ENCODE assay signal across 20 cellular contexts in genomic region chr1:9225411-9225785, GRCh38.
"Had no signal": no experiment of that assay in that cellular context is flagged by ENCODE, and none has a peak within 500 bp of the region (broad histone marks: within the 10 kb centered on the region; RNA-seq: fewer than 3 reads in every experiment).

No MANE protein-coding gene starts in this region.

- H3K9me3 Mint-ChIP-seq: activated CD4-positive, alpha-beta memory T cell treated with anti-CD3 and anti-CD28 coated beads, Interleukin-2, amount 10 ng/mL, durations not matched to agents 7 days and 5 days; activated CD4-positive, alpha-beta T cell treated with anti-CD3 and anti-CD28 coated beads, Interleukin-2, amount 10 ng/mL, durations not matched to agents 24 days and 14 days; activated naive CD4-positive, alpha-beta T cell treated with anti-CD3 and anti-CD28 coated beads for 36 hours; activated T-cell treated with anti-CD3 and anti-CD28 coated beads, Interleukin-2, amount 50 U/mL, for 72 hours; natural killer cell treated with Interleukin-12 subunit alpha and Interleukin-12 subunit beta and Interleukin-15 and Interleukin-18, amount 100 ng/mL, for 72 hours; T-helper 2 cell treated with Interferon-gamma antibody and Interleukin-4, amounts not matched to agents 5 μg/mL and 100 μg/mL, for 36 hours had no signal

- H3K4me1 Mint-ChIP-seq: brain, memory B cell had no signal

- DNase-seq: activated CD4-positive, alpha-beta memory T cell treated with anti-CD3 and anti-CD28 coated beads, Interleukin-2, amount 10 ng/mL, durations not matched to agents 7 days and 5 days; activated CD4-positive, alpha-beta T cell treated with anti-CD3 and anti-CD28 coated beads, Interleukin-2, amount 10 ng/mL, durations not matched to agents 24 days and 14 days; activated CD4-positive, CD25-positive, alpha-beta regulatory T cell; activated effector memory CD4-positive, alpha-beta T cell treated with Interleukin-2 at 50 U/mL for 16 hours; activated naive CD4-positive, alpha-beta T cell treated with anti-CD3 and anti-CD28 coated beads for 36 hours; activated T-cell treated with anti-CD3 and anti-CD28 coated beads, Interleukin-2, amount 50 U/mL, for 72 hours; aorta; heart left ventricle; left cardiac atrium; pancreas; right cardiac atrium; stimulated activated CD4-positive, alpha-beta T cell treated with anti-CD3 and anti-CD28 coated beads, Interleukin-12 subunit alpha, Interleukin-12 subunit beta, amount 100 ng/mL, for 4 hours; stimulated activated CD4-positive, alpha-beta T cell treated with anti-CD3 and anti-CD28 coated beads, Interleukin-4, amount 100 ng/mL, for 4 hours; stimulated activated naive CD8-positive, alpha-beta T cell treated with anti-CD3 and anti-CD28 coated beads, Interleukin-15, Interleukin-2, amounts not matched to agents 100 U/mL and 50 U/mL, for 24 hours; substantia nigra; tibial artery had no signal

- H3K27ac ChIP-seq: heart left ventricle, pancreas, tibial artery had no signal

- H3K27me3 ChIP-seq: heart left ventricle, pancreas had no signal

- H3K4me3 ChIP-seq: heart left ventricle, pancreas, tibial artery had no signal

- H3K27ac Mint-ChIP-seq: activated CD4-positive, alpha-beta memory T cell treated with anti-CD3 and anti-CD28 coated beads, Interleukin-2, amount 10 ng/mL, durations not matched to agents 7 days and 5 days; activated CD4-positive, alpha-beta T cell treated with anti-CD3 and anti-CD28 coated beads, Interleukin-2, amount 10 ng/mL, durations not matched to agents 24 days and 14 days; activated naive CD4-positive, alpha-beta T cell treated with anti-CD3 and anti-CD28 coated beads for 36 hours; activated T-cell treated with anti-CD3 and anti-CD28 coated beads, Interleukin-2, amount 50 U/mL, for 72 hours; brain; memory B cell; natural killer cell treated with Interleukin-12 subunit alpha and Interleukin-12 subunit beta and Interleukin-15 and Interleukin-18, amount 100 ng/mL, for 72 hours; T-helper 2 cell treated with Interferon-gamma antibody and Interleukin-4, amounts not matched to agents 5 μg/mL and 100 μg/mL, for 36 hours had no signal

- H3K9me3 ChIP-seq: heart left ventricle, pancreas, tibial artery had no signal

- H3K4me3 Mint-ChIP-seq: activated CD4-positive, alpha-beta memory T cell treated with anti-CD3 and anti-CD28 coated beads, Interleukin-2, amount 10 ng/mL, durations not matched to agents 7 days and 5 days; activated CD4-positive, alpha-beta T cell treated with anti-CD3 and anti-CD28 coated beads, Interleukin-2, amount 10 ng/mL, durations not matched to agents 24 days and 14 days; activated naive CD4-positive, alpha-beta T cell treated with anti-CD3 and anti-CD28 coated beads for 36 hours; activated T-cell treated with anti-CD3 and anti-CD28 coated beads, Interleukin-2, amount 50 U/mL, for 72 hours; brain; memory B cell; natural killer cell treated with Interleukin-12 subunit alpha and Interleukin-12 subunit beta and Interleukin-15 and Interleukin-18, amount 100 ng/mL, for 72 hours; T-helper 2 cell treated with Interferon-gamma antibody and Interleukin-4, amounts not matched to agents 5 μg/mL and 100 μg/mL, for 36 hours had no signal

- H3K36me3 Mint-ChIP-seq: brain; natural killer cell treated with Interleukin-12 subunit alpha and Interleukin-12 subunit beta and Interleukin-15 and Interleukin-18, amount 100 ng/mL, for 72 hours had no signal

- ATAC-seq: activated T-cell treated with anti-CD3 and anti-CD28 coated beads, Interleukin-2, amount 50 U/mL, for 72 hours; heart left ventricle; left cardiac atrium; natural killer cell treated with Interleukin-12 subunit alpha and Interleukin-12 subunit beta and Interleukin-15 and Interleukin-18, amount 100 ng/mL, for 72 hours; pancreas; right cardiac atrium; stimulated activated naive CD8-positive, alpha-beta T cell treated with anti-CD3 and anti-CD28 coated beads, Interleukin-15, Interleukin-2, amounts not matched to agents 100 U/mL and 50 U/mL, for 24 hours had no signal

- H3K36me3 ChIP-seq: heart left ventricle, pancreas, tibial artery had no signal

- H3K4me1 ChIP-seq: heart left ventricle, pancreas, tibial artery had no signal
